Comparison of ENCODE assay signal across 11 cellular contexts in genomic region chr16:11250786-11251524, GRCh38. TPM values are rescaled to one million over a fixed set of nuclear protein-coding genes. Genes with fewer than 3 reads are reported as not detected.
DNase-seq lines count a peak whose midpoint lies in the region; ATAC-seq and TF ChIP-seq lines count a peak whose summit lies in the region.
"Had no signal": no experiment of that assay in that cellular context is flagged by ENCODE, and none has a peak within 500 bp of the region (broad histone marks: within the 10 kb centered on the region; RNA-seq: fewer than 3 reads in every experiment).

No MANE protein-coding gene starts in this region.

- DNase-seq in DND-41 = peak; percentile 43
- no peak for DNase-seq in mucosa of descending colon
- no peak for DNase-seq in dorsolateral prefrontal cortex
- DNase-seq: naive B cell, NCI-H1048 had no signal

- no peak overlapping the region for H3K4me3 Mint-ChIP-seq in dendritic cell treated with granulocyte-macrophage colony-stimulating factor and Interleukin-4, amounts not matched to agents 40 ng/mL and 50 ng/mL, for 4 days

- ATAC-seq in DND-41 (ENCODE audit: insufficient read depth, low read depth) = peak; percentile 1; the same call in 2 of the 3 replicates
- ATAC-seq in mucosa of descending colon = no peak
- ATAC-seq: left lobe of liver had no signal

- H3K79me2 ChIP-seq in DND-41 (ENCODE audit: insufficient read depth, low read length) (peaks cover 56% of the 10 kb centered on the region), OCI-LY1 (ENCODE audit: insufficient read depth, low read length) (no peaks in the 10 kb centered on the region)

- peak overlapping the region; percentile 99 for H3K27ac Mint-ChIP-seq in dendritic cell treated with granulocyte-macrophage colony-stimulating factor and Interleukin-4, amounts not matched to agents 40 ng/mL and 50 ng/mL, for 4 days

- H3K9ac ChIP-seq in DND-41 (ENCODE audit: low read depth, low read length) (peak overlapping the region; percentile 92; the same call in 1 of the 2 replicates), OCI-LY1 (ENCODE audit: low read length) (no peak overlapping the region)

- peaks cover 36% of the 10 kb centered on the region for H3K4me1 ChIP-seq in DND-41 (ENCODE audit: insufficient read depth, low read length)
- peaks cover 70% of the 10 kb centered on the region for H3K4me1 ChIP-seq in OCI-LY1 (ENCODE audit: insufficient read depth, low read length, severe bottlenecking)
- H3K4me1 ChIP-seq in mucosa of descending colon (ENCODE audit: low read depth) = peaks cover 4% of the 10 kb centered on the region

- intact Hi-C loops in dendritic cell treated with granulocyte-macrophage colony-stimulating factor and Interleukin-4, amounts not matched to agents 40 ng/mL and 50 ng/mL, for 4 days (cut with micrococcal nuclease) = loop anchor here (5.0 to 10.0 kb wide), 2 partner anchors 69 to 116 kb away; no protein-coding TSS in a partner anchor
- intact Hi-C loops in mucosa of descending colon (cut with DNase I, micrococcal nuclease) (loop anchor here in 1 of 2 donors (10.0 kb wide), 1 partner anchor 276 kb away; no protein-coding TSS in a partner anchor), dorsolateral prefrontal cortex (cut with DNase I) (no loop called here)

- H3K9me3 ChIP-seq in DND-41 (ENCODE audit: insufficient read depth, low read length, severe bottlenecking) (no peaks in the 10 kb centered on the region), OCI-LY1 (ENCODE audit: low read length) (no peaks in the 10 kb centered on the region), mucosa of descending colon (no peaks in the 10 kb centered on the region)

- H3K4me3 ChIP-seq in DND-41 (ENCODE audit: low read depth in 1 of 2, low read length in 2 of 2) = no peak overlapping the region
- H3K4me3 ChIP-seq in OCI-LY1 (ENCODE audit: low read depth, low read length, poor library complexity, severe bottlenecking) = no peak overlapping the region
- no peak overlapping the region for H3K4me3 ChIP-seq in mucosa of descending colon
- no peak overlapping the region for H3K4me3 ChIP-seq in dorsolateral prefrontal cortex
- H3K4me3 ChIP-seq: hepatocyte had no signal

- H3K36me3 Mint-ChIP-seq in dendritic cell treated with granulocyte-macrophage colony-stimulating factor and Interleukin-4, amounts not matched to agents 40 ng/mL and 50 ng/mL, for 4 days (ENCODE audit: low read depth) = peaks cover 40% of the 10 kb centered on the region

- no peak for TF ChIP-seq CTCF in DND-41 (IDR thresholded peaks at IDR 0.05; ENCODE audit: borderline replicate concordance, extremely low read depth, low read length, poor library complexity, severe bottlenecking)
- no peak for TF ChIP-seq CTCF in OCI-LY1 (IDR thresholded peaks at IDR 0.05; ENCODE audit: low read length)
- TF ChIP-seq CTCF in mucosa of descending colon (IDR thresholded peaks at IDR 0.05) = no peak
- TF ChIP-seq CTCF in dorsolateral prefrontal cortex (IDR thresholded peaks at IDR 0.05 in 54 of 56, conservative IDR thresholded peaks at IDR 0.05 in 2 of 56; ENCODE audit: low read depth in 1 of 56, partially characterized antibody in 56 of 56) = no peak

- no peaks in the 10 kb centered on the region for H3K27me3 ChIP-seq in DND-41 (ENCODE audit: insufficient read depth, low read length, poor library complexity)
- no peaks in the 10 kb centered on the region for H3K27me3 ChIP-seq in OCI-LY1 (ENCODE audit: insufficient read depth, low read length)
- H3K27me3 ChIP-seq in dorsolateral prefrontal cortex = peaks cover 0 to 3% (median 0%) of the 10 kb centered on the region in 45 donors
- H3K27me3 ChIP-seq: hepatocyte had no signal

- no peaks in the 10 kb centered on the region for H3K9me2 ChIP-seq in OCI-LY1 (ENCODE audit: low read depth, low read length)

- peaks cover 69% of the 10 kb centered on the region for H3K36me3 ChIP-seq in DND-41 (ENCODE audit: insufficient read depth, low read length)
- H3K36me3 ChIP-seq in OCI-LY1 (ENCODE audit: insufficient read depth, low read length) = peaks cover 30% of the 10 kb centered on the region
- no peaks in the 10 kb centered on the region for H3K36me3 ChIP-seq in mucosa of descending colon (ENCODE audit: low read depth)

- H3K4me2 ChIP-seq in DND-41 (ENCODE audit: insufficient read depth, low read length) = peak overlapping the region; percentile 93
- peak overlapping the region; percentile 58 for H3K4me2 ChIP-seq in OCI-LY1 (ENCODE audit: low read length)
- H3K4me2 ChIP-seq: hepatocyte had no signal

- no peaks in the 10 kb centered on the region; the same call in 1 of the 2 replicates for H3F3A ChIP-seq in OCI-LY1 (ENCODE audit: insufficient read depth, low read length)

- no peaks in the 10 kb centered on the region for H3K9me3 Mint-ChIP-seq in dendritic cell treated with granulocyte-macrophage colony-stimulating factor and Interleukin-4, amounts not matched to agents 40 ng/mL and 50 ng/mL, for 4 days
- H3K9me3 Mint-ChIP-seq: naive B cell had no signal

- peaks cover 49% of the 10 kb centered on the region for H4K20me1 ChIP-seq in DND-41 (ENCODE audit: insufficient read depth, low read length)
- no peaks in the 10 kb centered on the region for H4K20me1 ChIP-seq in OCI-LY1 (ENCODE audit: insufficient read depth, low read length)

- no peak overlapping the region for H2AFZ ChIP-seq in DND-41 (ENCODE audit: low read depth, low read length)
- no peak overlapping the region for H2AFZ ChIP-seq in OCI-LY1 (ENCODE audit: low read length)
- H2AFZ ChIP-seq: hepatocyte had no signal

- H3K4me1 Mint-ChIP-seq in dendritic cell treated with granulocyte-macrophage colony-stimulating factor and Interleukin-4, amounts not matched to agents 40 ng/mL and 50 ng/mL, for 4 days (ENCODE audit: low read depth) = peaks cover 36% of the 10 kb centered on the region

- H3K27ac ChIP-seq in DND-41 (ENCODE audit: low read length) = peak overlapping the region; percentile 91
- peak overlapping the region; percentile 17 for H3K27ac ChIP-seq in OCI-LY1 (ENCODE audit: low read depth, low read length, poor library complexity, severe bottlenecking)
- H3K27ac ChIP-seq in dorsolateral prefrontal cortex = no peak overlapping the region
- H3K27ac ChIP-seq: hepatocyte had no signal

- no peaks in the 10 kb centered on the region for H3K27me3 Mint-ChIP-seq in dendritic cell treated with granulocyte-macrophage colony-stimulating factor and Interleukin-4, amounts not matched to agents 40 ng/mL and 50 ng/mL, for 4 days
- H3K27me3 Mint-ChIP-seq: naive B cell had no signal

RNA-seq across cellular contexts. Expression of gene SOCS1, which starts 5.0 kb away (rescaled TPM):
- total RNA-seq in mucosa of descending colon = 1 to 10 TPM; 4.0 to 6.5 (median 4.1) TPM
- 1 to 10 TPM in 25 of 120 experiments, under 1 TPM in 63, not detected in 32; 0.28 to 3.7 (median 0.76) TPM for total RNA-seq in dorsolateral prefrontal cortex

RNA-seq across cellular contexts. Expression of gene TNP2, which starts 18.2 kb away (rescaled TPM):
- not detected for total RNA-seq in mucosa of descending colon
- total RNA-seq in dorsolateral prefrontal cortex = not detected
- total RNA-seq: hepatocyte, left lobe of liver, NCI-H460, temporal lobe had no signal

RNA-seq across cellular contexts. Expression of gene PRM3, which starts 22.5 kb away (rescaled TPM):
- not detected for total RNA-seq in mucosa of descending colon
- total RNA-seq in dorsolateral prefrontal cortex = not detected
- total RNA-seq: hepatocyte, left lobe of liver, NCI-H460, temporal lobe had no signal

RNA-seq across cellular contexts. Expression of gene PRM2, which starts 25.3 kb away (rescaled TPM):
- total RNA-seq in mucosa of descending colon = not detected
- not detected for total RNA-seq in dorsolateral prefrontal cortex
- total RNA-seq: hepatocyte, left lobe of liver, NCI-H460, temporal lobe had no signal

RNA-seq across cellular contexts. Expression of gene PRM1, which starts 30.2 kb away (rescaled TPM):
- total RNA-seq in mucosa of descending colon (not detected), dorsolateral prefrontal cortex (not detected)
- total RNA-seq: hepatocyte, left lobe of liver, NCI-H460, temporal lobe had no signal

Comparison
In these comparisons a context has a peak if more than half of its experiments do, and no peak if none do; other contexts are left out.
1. H3K27ac ChIP-seq: peak in DND-41 (single experiment) and OCI-LY1 (single experiment); none in dorsolateral prefrontal cortex (0 of 59).